Comparison of ENCODE assay signal across 29 cellular contexts in the genomic region with DNA sequence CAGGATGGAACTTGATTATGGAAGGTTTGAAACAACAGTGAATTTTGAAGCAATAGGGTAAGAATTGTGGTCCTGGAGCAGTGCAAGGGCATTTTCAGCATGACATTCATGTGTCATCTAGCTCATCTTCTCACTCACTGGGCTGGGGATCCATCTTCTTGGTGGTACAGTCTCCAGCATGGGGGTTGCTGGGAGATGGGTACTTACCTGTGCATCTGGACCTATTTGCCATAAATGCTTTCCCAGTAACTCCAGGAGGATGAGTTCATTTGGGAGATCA. TPM values are rescaled to one million over a fixed set of nuclear protein-coding genes. Genes with fewer than 3 reads are reported as not detected.
DNase-seq lines count a peak whose midpoint lies in the region; ATAC-seq, FAIRE-seq and TF ChIP-seq lines count a peak whose summit lies in the region.
"Had no signal": no experiment of that assay in that cellular context is flagged by ENCODE, and none has a peak within 500 bp of the region (broad histone marks: within the 10 kb centered on the region; RNA-seq: fewer than 3 reads in every experiment).

No MANE protein-coding gene starts in this region.

- no peak for TF ChIP-seq POLR2A in K562 (conservative IDR thresholded peaks at IDR 0.05)

- no peaks in the 10 kb centered on the region for H3K27me3 Mint-ChIP-seq in activated naive CD4-positive, alpha-beta T cell treated with anti-CD3 and anti-CD28 coated beads for 36 hours (ENCODE audit: low read depth)
- no peaks in the 10 kb centered on the region for H3K27me3 Mint-ChIP-seq in nephron progenitor cell (ENCODE audit: low read depth, poor library complexity)

- TF ChIP-seq CTCF in K562 (IDR thresholded peaks at IDR 0.05 in 2 of 3, conservative IDR thresholded peaks at IDR 0.05 in 1 of 3; ENCODE audit: insufficient read depth in 2 of 3, low read depth in 1 of 3, low read length in 3 of 3) (no peak), nephron progenitor cell (IDR thresholded peaks at IDR 0.05) (no peak), GM13977 (IDR thresholded peaks at IDR 0.05; ENCODE audit: extremely low read depth, insufficient read depth, missing control alignments) (no peak)

- H3K9me3 ChIP-seq in SK-N-MC (ENCODE audit: low read depth, low read length) (no peaks in the 10 kb centered on the region), K562 (replicated peaks; ENCODE audit: control insufficient read depth, insufficient read depth, low read depth, low read length) (no peaks in the 10 kb centered on the region)
- H3K9me3 ChIP-seq: heart left ventricle, right atrium auricular region, transverse colon had no signal

- in situ Hi-C loops in K562 (cut with MboI) (no loop called here), GM13977 (cut with MboI; ENCODE audit: low pct_unique_long_range_greater_than_20kb, low sequenced_read_pairs, unreplicated experiment) (no loop called here)

- no peak overlapping the region for H3K4me2 ChIP-seq in K562 (ENCODE audit: insufficient read depth, low read length)

- ATAC-seq in K562 = peak; percentile 16
- no peak for ATAC-seq in GM18868 (IDR thresholded peaks at IDR 0.05; ENCODE audit: unreplicated experiment)
- ATAC-seq: HCT116, heart left ventricle had no signal

- TF ChIP-seq RAD21 in K562 (CRISPR knock-in tag; conservative IDR thresholded peaks at IDR 0.05 in 1 of 2, IDR thresholded peaks at IDR 0.05 in 1 of 2) = no peak

- H3K4me3 ChIP-seq in SK-N-MC (no peak overlapping the region), K562 (no peak overlapping the region)
- H3K4me3 ChIP-seq: heart left ventricle, lung, right atrium auricular region, transverse colon had no signal

- H3K9ac ChIP-seq in SK-N-MC (ENCODE audit: insufficient read length) (no peak overlapping the region), K562 (ENCODE audit: insufficient read depth in 1 of 2, low read depth in 2 of 2, low read length in 2 of 2) (no peak overlapping the region)
- H3K9ac ChIP-seq: parathyroid adenoma had no signal

- DNase-seq in activated naive CD4-positive, alpha-beta T cell treated with anti-CD3 and anti-CD28 coated beads for 36 hours = no peak
- no peak for DNase-seq in activated naive CD4-positive, alpha-beta T cell treated with Interleukin-2 at 50 U/mL for 16 hours
- no peak for DNase-seq in SK-N-MC (ENCODE audit: low read depth, low spot score)
- DNase-seq in K562 (ENCODE audit: extremely low read depth in 1 of 4, low spot score in 3 of 4) = no peak
- DNase-seq in nephron progenitor cell = no peak
- DNase-seq in SIG-M5 treated with dmso at 0.1 percent for 504 hours (lab: John Stamatoyannopoulos, UW; ENCODE audit: unreplicated experiment) = no peak
- no peak for DNase-seq in GM13977 (ENCODE audit: low spot score)
- DNase-seq: activated CD4-positive, alpha-beta T cell treated with anti-CD3 and anti-CD28 coated beads, Interleukin-2, amount 50 U/mL, for 48 hours; activated CD4-positive, CD25-positive, alpha-beta regulatory T cell; activated effector memory CD4-positive, alpha-beta T cell treated with anti-CD3 and anti-CD28 coated beads, Interleukin-2, amount 50 U/mL, for 16 hours; DMS153; effector CD8-positive, alpha-beta T cell; heart left ventricle; kidney glomerular epithelial cell; NCI-H1048; NCI-H187; NCI-H524 treated with DMSO at 0.1 percent for 48 hours; NK-92 treated with Interleukin-12 subunit alpha and Interleukin-12 subunit beta, amount 100 ng/mL, for 24 hours; SHP77 treated with DMSO at 0.1 percent for 48 hours; transverse colon had no signal

- H3K27ac ChIP-seq in SK-N-MC (peak overlapping the region; percentile 74), K562 (ENCODE audit: extremely low read depth, low read depth, low read length) (no peak overlapping the region)
- H3K27ac ChIP-seq: heart left ventricle, HL-60, parathyroid adenoma, right atrium auricular region, transverse colon had no signal

- no peak overlapping the region for H3K4me3 Mint-ChIP-seq in activated naive CD4-positive, alpha-beta T cell treated with anti-CD3 and anti-CD28 coated beads for 36 hours
- no peak overlapping the region for H3K4me3 Mint-ChIP-seq in nephron progenitor cell

- H3K27ac Mint-ChIP-seq in activated naive CD4-positive, alpha-beta T cell treated with anti-CD3 and anti-CD28 coated beads for 36 hours = peak overlapping the region; percentile 48
- H3K27ac Mint-ChIP-seq in nephron progenitor cell = peak overlapping the region; percentile 82

- H3K9me3 Mint-ChIP-seq in activated naive CD4-positive, alpha-beta T cell treated with anti-CD3 and anti-CD28 coated beads for 36 hours = no peaks in the 10 kb centered on the region
- H3K9me3 Mint-ChIP-seq in nephron progenitor cell = no peaks in the 10 kb centered on the region
- H3K9me3 Mint-ChIP-seq: neural crest cell had no signal

- intact Hi-C loops in activated naive CD4-positive, alpha-beta T cell treated with anti-CD3 and anti-CD28 coated beads for 36 hours (cut with micrococcal nuclease) = no loop called here
- intact Hi-C loops in K562 (cut with micrococcal nuclease) = no loop called here

- no TSS peak for BruUV-seq in K562 (replicated peaks; lab: Mats Ljungman, UMichigan)

- peaks cover 44% of the 10 kb centered on the region for H3K4me1 Mint-ChIP-seq in activated naive CD4-positive, alpha-beta T cell treated with anti-CD3 and anti-CD28 coated beads for 36 hours (ENCODE audit: low read depth)
- peaks cover 29% of the 10 kb centered on the region for H3K4me1 Mint-ChIP-seq in nephron progenitor cell

- TF ChIP-seq EP300 in K562 (IDR thresholded peaks at IDR 0.05; ENCODE audit: low read length) = no peak

- H3K36me3 Mint-ChIP-seq in activated naive CD4-positive, alpha-beta T cell treated with anti-CD3 and anti-CD28 coated beads for 36 hours (ENCODE audit: low read depth) = peaks cover 56% of the 10 kb centered on the region
- H3K36me3 Mint-ChIP-seq in nephron progenitor cell (ENCODE audit: low read depth) = peaks cover 77% of the 10 kb centered on the region

- POLR2A ChIA-PET in K562 (lab: Yijun Ruan, JAX) = interaction anchor here (1.4 to 3.0 kb wide), 3 partner anchors 11 to 16 kb away, joined by 9 to 15 read pairs (median 10); no protein-coding TSS in a partner anchor

- H3K36me3 ChIP-seq in SK-N-MC (ENCODE audit: insufficient read depth, low read length) = peaks cover 63% of the 10 kb centered on the region
- H3K36me3 ChIP-seq in K562 (ENCODE audit: control insufficient read depth, insufficient read depth, low read length) = peaks cover 54% of the 10 kb centered on the region

- no peak for FAIRE-seq in K562 (lab: Jason Lieb, UNC)
- FAIRE-seq: colon, G401.6 had no signal

- peaks cover 37% of the 10 kb centered on the region for H3K79me2 ChIP-seq in K562 (ENCODE audit: control insufficient read depth, insufficient read depth, low read length)

- H3K4me1 ChIP-seq in K562 (replicated peaks in 1 of 2; ENCODE audit: control insufficient read depth in 2 of 2, insufficient read depth in 2 of 2, low read length in 2 of 2) = peaks cover 4 to 9% of the 10 kb centered on the region in 2 experiments; a peak in 3 of 5 replicates

- H2AFZ ChIP-seq in K562 (ENCODE audit: low read depth, low read length) = no peak overlapping the region
- H2AFZ ChIP-seq: parathyroid adenoma had no signal

- no peaks in the 10 kb centered on the region for H3K9me1 ChIP-seq in K562 (ENCODE audit: control insufficient read depth, insufficient read depth, low read length)

- CTCF ChIA-PET in activated naive CD4-positive, alpha-beta T cell treated with anti-CD3 and anti-CD28 coated beads for 36 hours (lab: Charles Lee) = interaction anchor here (0.6 kb wide), 1 partner anchor 103 kb away, joined by 3 read pairs; no protein-coding TSS in a partner anchor
- CTCF ChIA-PET in K562 (lab: Yijun Ruan, JAX; ENCODE audit: low intra/inter-chr PET ratio) = no interaction called here

- H4K20me1 ChIP-seq in K562 (replicated peaks; ENCODE audit: control insufficient read depth, insufficient read depth, low read length) = 0 out of 2 replicates have a peak, but pooled peaks cover 14% of the 10 kb centered on the region

- H3K27me3 ChIP-seq in K562 (ENCODE audit: control insufficient read depth in 2 of 2, insufficient read depth in 2 of 2, low read length in 2 of 2) = no peaks in the 10 kb centered on the region
- H3K27me3 ChIP-seq: heart left ventricle, right atrium auricular region, transverse colon had no signal

TF ChIP-seq in K562, 482 proteins besides CTCF, POLR2A, EP300 and RAD21 (continues in another document):
- no peak for TF ChIP-seq TBP (optimal IDR thresholded peaks at IDR 0.05; ENCODE audit: low read depth, low read length)
- TF ChIP-seq ZBTB17 (CRISPR knock-in tag; IDR thresholded peaks at IDR 0.05) = no peak
- TF ChIP-seq SNIP1 (IDR thresholded peaks at IDR 0.05; ENCODE audit: low read depth) = no peak
- no peak for TF ChIP-seq JUND (IDR thresholded peaks at IDR 0.05; ENCODE audit: borderline replicate concordance, low read depth, low read length)
- TF ChIP-seq JUND (tag; IDR thresholded peaks at IDR 0.05; ENCODE audit: borderline replicate concordance, low read depth, low read length) = no peak

RNA-seq across cellular contexts. Expression of gene HSP90AA1, which starts 7.2 kb away (rescaled TPM):
- total RNA-seq in activated naive CD4-positive, alpha-beta T cell treated with anti-CD3 and anti-CD28 coated beads for 36 hours = 1,000 to 10,000 TPM; 1,286 to 1,366 TPM
- 297 and 1,009 TPM in 2 replicates for total RNA-seq in K562 (2011; cell fraction: chromatin; rRNA removed; ENCODE audit: low replicate concordance)
- 170 and 251 TPM in 2 replicates for total RNA-seq in K562 (2011; cell fraction: nucleolus; rRNA removed)
- total RNA-seq in K562 (2011; cell fraction: nucleoplasm; rRNA removed) = 335 and 379 TPM in 2 replicates
- total RNA-seq in K562 (2014; rRNA removed) (578 and 630 TPM in 2 replicates), K562 (2014; rRNA removed; fragmentation: Illumina TruSeq; extraction: Trizol) (496 and 561 TPM in 2 replicates), K562 (2015; rRNA removed; fragmentation: Illumina TruSeq; extraction: Trizol) (376 and 377 TPM in 2 replicates), K562 (2021) (895 and 957 TPM in 2 replicates)
- polyA plus RNA-seq in K562 (2011; rRNA removed) (1,094 and 1,547 TPM in 2 replicates), K562 (2014; fragmentation: Illumina TruSeq; extraction: Trizol) (1,640 and 1,731 TPM in 2 replicates), K562 (2014; fragmentation: Nextera tagmentation; extraction: Ambion mirVana) (1,000 to 10,000 TPM in 1 of 2 experiments, 100 to 1,000 TPM in 1; 787 to 1,003 TPM), K562 (2014; rRNA removed) (879 and 956 TPM in 2 replicates)
- polyA plus RNA-seq in K562 (2011; cell fraction: cytosol; rRNA removed) = 239 and 550 TPM in 2 replicates
- polyA plus RNA-seq in K562 (2011; cell fraction: nucleus; rRNA removed) = 154 and 294 TPM in 2 replicates
- 370 and 1,431 TPM in 2 replicates for polyA plus RNA-seq in K562 (2012)
- 1,917 and 1,981 TPM in 2 replicates for polyA minus RNA-seq in K562 (2011; rRNA and poly(A)+ RNA removed)
- 1,324 and 1,529 TPM in 2 replicates for polyA minus RNA-seq in K562 (2011; cell fraction: cytosol; rRNA and poly(A)+ RNA removed)
- 126 and 337 TPM in 2 replicates for polyA minus RNA-seq in K562 (2011; cell fraction: nucleus; rRNA and poly(A)+ RNA removed)
